ENCODE assay signal across 8 cellular contexts in genomic region chr1:93850687-93851326, GRCh38. TPM values are rescaled to one million over a fixed set of nuclear protein-coding genes. Genes with fewer than 3 reads are reported as not detected.
A peak's percentile ranks its signal among the peaks of the same experiment; 100 is the strongest.
DNase-seq lines count a peak whose midpoint lies in the region; ATAC-seq and TF ChIP-seq lines count a peak whose summit lies in the region.
"Not testable (repeated sequence)": the region's sequence is repeated elsewhere in the genome, so short reads cannot be mapped to it uniquely, and the experiment has no call there.

No MANE protein-coding gene starts in this region.

- not testable (repeated sequence) for H2AFZ ChIP-seq in PC-9

- CTCF ChIA-PET in CD8-positive, alpha-beta T cell (lab: Charles Lee) = interaction anchor here (0.8 to 5.2 kb wide), 15 partner anchors 12 to 546 kb away, joined by 3 to 59 read pairs (median 4); no protein-coding TSS in a partner anchor
- CTCF ChIA-PET in PC-9 (lab: Charles Lee) = interaction anchor here (0.6 kb wide), 1 partner anchor 548 kb away, joined by 3 read pairs; no protein-coding TSS in a partner anchor
- CTCF ChIA-PET in activated CD4-positive, alpha-beta memory T cell treated with anti-CD3 and anti-CD28 coated beads for 36 hours (lab: Charles Lee) = interaction anchor here (1.1 to 5.5 kb wide), 6 partner anchors 27 to 550 kb away, joined by 4 to 61 read pairs (median 4); partner anchors contain the start of gene GCLM

- not testable (repeated sequence) for H3K27ac ChIP-seq in CD8-positive, alpha-beta T cell (ENCODE audit: low read depth, low read length); PC-9; brain microvascular endothelial cell

- not testable (repeated sequence) for H3K9me3 Mint-ChIP-seq in CD8-positive, alpha-beta T cell; activated CD4-positive, alpha-beta memory T cell treated with anti-CD3 and anti-CD28 coated beads for 36 hours

- peaks cover 19% of the 10 kb centered on the region for H3K4me1 Mint-ChIP-seq in CD8-positive, alpha-beta T cell (ENCODE audit: low read depth)
- H3K4me1 Mint-ChIP-seq in activated CD4-positive, alpha-beta memory T cell treated with anti-CD3 and anti-CD28 coated beads for 36 hours (ENCODE audit: low read depth) = peaks cover 12% of the 10 kb centered on the region

- not testable (repeated sequence) for H3K79me2 ChIP-seq in PC-9 (ENCODE audit: low read depth)

- H3K4me3 ChIP-seq in CD8-positive, alpha-beta T cell (ENCODE audit: low read depth, low read length); PC-9; brain microvascular endothelial cell (ENCODE audit: low read depth, low read length): not testable (repeated sequence)

- H3K36me3 ChIP-seq in CD8-positive, alpha-beta T cell (ENCODE audit: insufficient read depth, low read length); PC-9 (ENCODE audit: low read depth); brain microvascular endothelial cell (replicated peaks): not testable (repeated sequence)

- ATAC-seq in CD8-positive, alpha-beta T cell; left cardiac atrium: not testable (repeated sequence)

- BruUV-seq in PC-9 (replicated peaks; lab: Mats Ljungman, UMichigan) = not testable (repeated sequence)

- not testable (repeated sequence) for H3K36me3 Mint-ChIP-seq in CD8-positive, alpha-beta T cell; activated CD4-positive, alpha-beta memory T cell treated with anti-CD3 and anti-CD28 coated beads for 36 hours

- peak; percentile 66 for TF ChIP-seq CTCF in CD8-positive, alpha-beta T cell (IDR thresholded peaks at IDR 0.05)
- TF ChIP-seq CTCF in PC-9 (conservative IDR thresholded peaks at IDR 0.05) (peak; percentile 86), brain microvascular endothelial cell (IDR thresholded peaks at IDR 0.05; ENCODE audit: low read depth, low read length, missing control alignments) (peak; percentile 57)

- H3F3A ChIP-seq in PC-9 (ENCODE audit: insufficient read depth, low read depth) = peaks cover 18% of the 10 kb centered on the region

- H4K20me1 ChIP-seq in PC-9 (ENCODE audit: insufficient read depth) = not testable (repeated sequence)

- not testable (repeated sequence) for H3K27me3 ChIP-seq in CD8-positive, alpha-beta T cell (ENCODE audit: insufficient read depth, low read length); PC-9 (ENCODE audit: insufficient read depth, low read depth); brain microvascular endothelial cell (replicated peaks)

- H3K4me1 ChIP-seq in CD8-positive, alpha-beta T cell (ENCODE audit: insufficient read depth, low read length); PC-9 (replicated peaks; ENCODE audit: insufficient read depth): not testable (repeated sequence)

- H3K9me2 ChIP-seq in PC-9 (ENCODE audit: insufficient read depth) = not testable (repeated sequence)

- peak; percentile 20 to 69 (median 52) for DNase-seq in CD8-positive, alpha-beta T cell
- DNase-seq in KBM-7 (peak; percentile 75), PC-9 (peak; percentile 71 to 72), brain microvascular endothelial cell (peak; percentile 79), left cardiac atrium (peak; percentile 77), occipital lobe (lab: John Stamatoyannopoulos, UW) (peak; percentile 37)
- peak; percentile 77 for DNase-seq in activated CD4-positive, alpha-beta memory T cell treated with anti-CD3 and anti-CD28 coated beads for 36 hours
- DNase-seq in stimulated activated CD8-positive, alpha-beta memory T cell treated with anti-CD3 and anti-CD28 coated beads, Interleukin-4, amount 100 ng/mL, for 48 hours = peak; percentile 71

- intact Hi-C loops in CD8-positive, alpha-beta T cell (cut with DNase I, micrococcal nuclease) = loop anchor here (1.0 to 2.0 kb wide), 3 partner anchors 222 to 413 kb away; no protein-coding TSS in a partner anchor
- intact Hi-C loops in PC-9 (cut with micrococcal nuclease; ENCODE audit: unreplicated experiment) = not testable (repeated sequence)
- intact Hi-C loops in activated CD4-positive, alpha-beta memory T cell treated with anti-CD3 and anti-CD28 coated beads for 36 hours (cut with micrococcal nuclease) = loop anchor here (1.0 kb wide), 1 partner anchor 222 kb away; no protein-coding TSS in a partner anchor
- intact Hi-C loops in left cardiac atrium (cut with DNase I) = loop anchor here in 1 of 2 donors (5.0 kb wide), 1 partner anchor 549 kb away; no protein-coding TSS in a partner anchor

- H3K27me3 Mint-ChIP-seq in CD8-positive, alpha-beta T cell (ENCODE audit: low read depth) = peaks cover 14% of the 10 kb centered on the region
- not testable (repeated sequence) for H3K27me3 Mint-ChIP-seq in activated CD4-positive, alpha-beta memory T cell treated with anti-CD3 and anti-CD28 coated beads for 36 hours

- H3K27ac Mint-ChIP-seq in CD8-positive, alpha-beta T cell = peak overlapping the region; percentile 43
- H3K27ac Mint-ChIP-seq in activated CD4-positive, alpha-beta memory T cell treated with anti-CD3 and anti-CD28 coated beads for 36 hours = not testable (repeated sequence)

- peak overlapping the region; percentile 45 for H3K4me3 Mint-ChIP-seq in CD8-positive, alpha-beta T cell
- H3K4me3 Mint-ChIP-seq in activated CD4-positive, alpha-beta memory T cell treated with anti-CD3 and anti-CD28 coated beads for 36 hours = not testable (repeated sequence)

- POLR2A ChIA-PET in CD8-positive, alpha-beta T cell (lab: Charles Lee); PC-9 (lab: Charles Lee; ENCODE audit: unreplicated experiment); activated CD4-positive, alpha-beta memory T cell treated with anti-CD3 and anti-CD28 coated beads for 36 hours (lab: Charles Lee): not testable (repeated sequence)

- H3K9me3 ChIP-seq in CD8-positive, alpha-beta T cell (ENCODE audit: low read length); PC-9 (ENCODE audit: insufficient read depth, low read depth): not testable (repeated sequence)

- in situ Hi-C loops in KBM-7 (cut with MboI; ENCODE audit: low pct_unique_long_range_greater_than_20kb, low sequenced_read_pairs); brain microvascular endothelial cell (cut with HindIII; ENCODE audit: low pct_ligation_motif_present, low sequenced_read_pairs): not testable (repeated sequence)

- H3K4me2 ChIP-seq in PC-9 = peak overlapping the region; percentile 40

RNA-seq across cellular contexts. Expression of gene DNTTIP2, which starts 28.2 kb away (rescaled TPM):
- 100 to 1,000 TPM; 126 to 130 TPM for total RNA-seq in CD8-positive, alpha-beta T cell
- total RNA-seq in PC-9 (2021) (85.7 and 93.4 TPM in 2 replicates), left cardiac atrium (10 to 100 TPM; 34.4 to 46.9 TPM), occipital lobe (38.4 TPM)
- 10 to 100 TPM; 84.4 to 91.1 TPM for total RNA-seq in activated CD4-positive, alpha-beta memory T cell treated with anti-CD3 and anti-CD28 coated beads for 36 hours

RNA-seq across cellular contexts. Expression of gene GCLM, which starts 58.4 kb away (rescaled TPM):
- total RNA-seq in CD8-positive, alpha-beta T cell = 1 to 10 TPM; 6.4 to 6.8 TPM
- 270 and 272 TPM in 2 replicates for total RNA-seq in PC-9 (2021)
- total RNA-seq in activated CD4-positive, alpha-beta memory T cell treated with anti-CD3 and anti-CD28 coated beads for 36 hours = 10 to 100 TPM; 21.7 to 26.5 TPM
- total RNA-seq in left cardiac atrium = 10 to 100 TPM; 10.1 to 10.8 TPM
- 13.3 TPM for total RNA-seq in occipital lobe
